ENCODE assay signal across 8 cellular contexts in the genomic region with DNA sequence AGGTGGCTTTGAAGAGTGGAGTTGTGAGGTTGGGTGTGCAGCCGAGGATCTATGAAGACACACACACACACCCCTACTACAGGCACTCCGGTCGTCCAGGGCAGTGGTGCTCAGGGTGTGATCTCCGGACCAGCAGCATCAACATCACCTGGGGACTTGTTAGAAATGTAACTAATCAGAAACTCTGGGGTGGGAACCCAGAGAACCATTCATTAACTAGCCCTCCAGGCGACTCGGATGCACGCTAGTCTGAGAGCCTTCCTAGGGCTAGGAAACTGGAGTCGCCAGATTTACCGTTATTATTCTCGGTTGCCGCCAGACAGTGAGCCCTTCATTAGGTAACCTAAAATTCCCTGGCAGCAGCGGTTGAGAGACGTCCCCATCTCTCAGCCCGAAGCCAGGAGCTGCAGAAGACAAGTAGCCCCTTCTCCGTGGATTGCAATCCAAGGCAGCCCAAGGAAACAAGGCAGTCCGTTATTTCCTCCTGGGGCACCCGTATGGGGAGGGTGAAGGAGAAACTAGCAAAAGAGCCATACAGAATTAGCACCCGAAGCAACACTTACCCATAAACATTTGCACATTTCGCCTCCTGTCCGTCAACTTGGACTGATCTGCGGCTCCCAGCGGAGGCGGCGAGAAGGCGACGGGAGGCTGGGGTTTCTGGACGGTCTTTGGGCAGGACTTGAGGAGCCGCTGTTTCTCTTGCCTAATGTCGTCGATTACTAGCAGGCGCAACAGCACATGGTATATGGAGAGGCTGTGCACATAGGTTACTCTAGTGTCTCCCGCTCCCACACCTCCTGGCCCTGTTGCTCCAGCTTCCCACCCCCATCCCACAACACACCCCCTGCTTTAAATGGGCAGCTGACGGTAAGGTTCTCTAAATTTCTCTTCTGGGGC. TPM values are rescaled to one million over a fixed set of nuclear protein-coding genes. Genes with fewer than 3 reads are reported as not detected.
DNase-seq lines count a peak whose midpoint lies in the region; ATAC-seq and TF ChIP-seq lines count a peak whose summit lies in the region.

No MANE protein-coding gene starts in this region.

- H3K36me3 ChIP-seq in brain microvascular endothelial cell (replicated peaks) (peaks cover 23% of the 10 kb centered on the region), stomach (peaks cover under 1 to 7% (median 3%) of the 10 kb centered on the region in 4 donors)

- no peaks in the 10 kb centered on the region for H3K9me3 ChIP-seq in stomach

- WGBS in stomach, 5 donors: 5 to 9% (median 6%) methylated on average over 30 to 33 of the region's 33 CpGs

- TF ChIP-seq EP300 in stomach (IDR thresholded peaks at IDR 0.05): no peak

- no peak for TF ChIP-seq CTCF in brain microvascular endothelial cell (IDR thresholded peaks at IDR 0.05; ENCODE audit: low read depth, low read length, missing control alignments)
- no peak for TF ChIP-seq CTCF in stomach (IDR thresholded peaks at IDR 0.05)

- peak overlapping the region; percentile 99 for H3K27ac ChIP-seq in brain microvascular endothelial cell
- H3K27ac ChIP-seq in stomach: peak overlapping the region; percentile 77 to 98 (median 95)

- ATAC-seq in GM21528 (IDR thresholded peaks at IDR 0.05; ENCODE audit: low FRiP score, unreplicated experiment): peak; percentile 27

- H3K4me1 ChIP-seq in stomach: peaks cover 10 to 57% (median 30%) of the 10 kb centered on the region in 4 donors

- in situ Hi-C loops in brain microvascular endothelial cell (cut with HindIII; ENCODE audit: low pct_ligation_motif_present, low sequenced_read_pairs): no loop called here

- DNase-seq in GM03348 (ENCODE audit: low spot score) (peak; percentile 75), LHCN-M2 (ENCODE audit: low read depth) (peak; percentile 76), brain microvascular endothelial cell (peak; percentile 83), kidney tubule cell (ENCODE audit: low spot score) (peak; percentile 67), stomach (no peak), T-helper 9 cell (no peak), NCI-H1092 (lab: John Stamatoyannopoulos, UW) (no peak)

- intact Hi-C loops in stomach (cut with DNase I; ENCODE audit: low total_unique reads): no loop called here

- H3K4me3 ChIP-seq in brain microvascular endothelial cell (ENCODE audit: low read depth, low read length) (peak overlapping the region; percentile 84), stomach (peak overlapping the region; percentile 59 to 72 (median 68))

- TF ChIP-seq POLR2A in stomach (IDR thresholded peaks at IDR 0.05): no peak

- H3K27me3 ChIP-seq in brain microvascular endothelial cell (replicated peaks) (no peaks in the 10 kb centered on the region), stomach (peaks cover 0 to 51% (median 23%) of the 10 kb centered on the region in 3 donors)

RNA-seq across cellular contexts. Expression of gene CCN1, which starts 2.9 kb away (rescaled TPM):
- 23.1 and 28.7 TPM in 2 replicates for total RNA-seq in LHCN-M2 (2014; rRNA removed)
- polyA plus RNA-seq in LHCN-M2 (2012): 427 TPM
- 100 to 1,000 TPM in 1 of 5 donors, 10 to 100 TPM in 4; 17.0 to 123 (median 70.1) TPM for total RNA-seq in stomach
- 10 to 100 TPM; 15.9 to 30.4 (median 22.7) TPM for polyA plus RNA-seq in stomach

Comparison
In these comparisons a context has a peak if more than half of its experiments do, and no peak if none do; other contexts are left out.
1. DNase-seq: peak in GM03348 (single experiment), LHCN-M2 (single experiment), brain microvascular endothelial cell (single experiment) and kidney tubule cell (single experiment); none in stomach (single experiment), T-helper 9 cell (single experiment) and NCI-H1092 (single experiment).